Comparison of ENCODE assay signal across 8 cellular contexts in the genomic region with DNA sequence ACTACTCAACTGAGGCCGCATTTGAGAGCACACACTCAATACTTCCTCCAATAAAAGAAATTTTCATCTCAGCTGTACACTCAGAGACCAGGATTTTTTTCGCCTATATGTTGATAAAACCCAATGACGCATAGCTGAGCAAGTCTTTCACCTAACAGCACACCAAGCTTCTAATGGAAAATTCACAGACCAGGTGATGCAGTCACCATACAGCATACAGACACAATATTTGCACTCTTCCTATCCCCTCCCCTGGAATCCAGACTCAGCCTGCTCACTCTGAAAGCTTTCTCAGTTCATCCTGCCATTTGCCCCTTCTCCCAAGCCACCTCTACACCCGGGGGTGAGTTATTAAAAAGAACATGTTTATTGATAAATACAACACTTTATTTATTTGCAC. TPM values are rescaled to one million over a fixed set of nuclear protein-coding genes. Genes with fewer than 3 reads are reported as not detected.
DNase-seq lines count a peak whose midpoint lies in the region; ATAC-seq lines count a peak whose summit lies in the region.

No MANE protein-coding gene starts in this region.

- peak overlapping the region; percentile 93 for H3K4me3 Mint-ChIP-seq in activated CD4-positive, alpha-beta memory T cell treated with anti-CD3 and anti-CD28 coated beads, Interleukin-2, amount 10 ng/mL, durations not matched to agents 7 days and 5 days
- peak overlapping the region; percentile 92 for H3K4me3 Mint-ChIP-seq in stimulated activated naive CD8-positive, alpha-beta T cell treated with anti-CD3 and anti-CD28 coated beads, Interleukin-15, Interleukin-2, amounts not matched to agents 100 ng/mL and 50 ng/mL, for 24 hours

- DNase-seq in DMS 273 (lab: John Stamatoyannopoulos, UW; ENCODE audit: unreplicated experiment) (peak; percentile 16), DMS 273 treated with DMSO at 0.1 percent for 48 hours (lab: John Stamatoyannopoulos, UW) (no peak), MG63 (no peak)
- DNase-seq in activated CD4-positive, alpha-beta memory T cell treated with anti-CD3 and anti-CD28 coated beads, Interleukin-2, amount 10 ng/mL, durations not matched to agents 7 days and 5 days, result no peak

- H3K4me1 Mint-ChIP-seq in activated CD4-positive, alpha-beta memory T cell treated with anti-CD3 and anti-CD28 coated beads, Interleukin-2, amount 10 ng/mL, durations not matched to agents 7 days and 5 days, result peaks cover 48% of the 10 kb centered on the region
- peaks cover 58% of the 10 kb centered on the region for H3K4me1 Mint-ChIP-seq in stimulated activated naive CD8-positive, alpha-beta T cell treated with anti-CD3 and anti-CD28 coated beads, Interleukin-15, Interleukin-2, amounts not matched to agents 100 ng/mL and 50 ng/mL, for 24 hours (ENCODE audit: low read depth)

- H3K27me3 Mint-ChIP-seq in activated CD4-positive, alpha-beta memory T cell treated with anti-CD3 and anti-CD28 coated beads, Interleukin-2, amount 10 ng/mL, durations not matched to agents 7 days and 5 days, result no peaks in the 10 kb centered on the region
- no peaks in the 10 kb centered on the region for H3K27me3 Mint-ChIP-seq in stimulated activated naive CD8-positive, alpha-beta T cell treated with anti-CD3 and anti-CD28 coated beads, Interleukin-15, Interleukin-2, amounts not matched to agents 100 ng/mL and 50 ng/mL, for 24 hours

- H3K4me3 ChIP-seq in MG63 (peak overlapping the region; percentile 66), iPS-18a (ENCODE audit: low read length) (peak overlapping the region; percentile 81)

- H3K4me1 ChIP-seq in iPS-18a (ENCODE audit: control insufficient read depth, low read depth, low read length), result peaks cover 18% of the 10 kb centered on the region

- H3K27ac Mint-ChIP-seq in activated CD4-positive, alpha-beta memory T cell treated with anti-CD3 and anti-CD28 coated beads, Interleukin-2, amount 10 ng/mL, durations not matched to agents 7 days and 5 days, result peak overlapping the region; percentile 84
- peak overlapping the region; percentile 93 for H3K27ac Mint-ChIP-seq in stimulated activated naive CD8-positive, alpha-beta T cell treated with anti-CD3 and anti-CD28 coated beads, Interleukin-15, Interleukin-2, amounts not matched to agents 100 ng/mL and 50 ng/mL, for 24 hours

- CTCF ChIA-PET in activated CD4-positive, alpha-beta memory T cell treated with anti-CD3 and anti-CD28 coated beads, Interleukin-2, amount 10 ng/mL, durations not matched to agents 7 days and 5 days (lab: Charles Lee), result interaction anchor here (0.6 kb wide), 1 partner anchor 40 kb away, joined by 3 read pairs; no protein-coding TSS in a partner anchor

- H3K27ac ChIP-seq in iPS-18a (ENCODE audit: low read length), result no peak overlapping the region

- no peaks in the 10 kb centered on the region for H3K36me3 ChIP-seq in MG63
- H3K36me3 ChIP-seq in iPS-18a (ENCODE audit: control insufficient read depth, low read depth, low read length), result no peaks in the 10 kb centered on the region

- H3K9me3 ChIP-seq in MG63 (no peaks in the 10 kb centered on the region), iPS-18a (ENCODE audit: control insufficient read depth, low read depth, low read length) (no peaks in the 10 kb centered on the region)

- no peak for ATAC-seq in GM21390 (IDR thresholded peaks at IDR 0.05; ENCODE audit: unreplicated experiment)
- no peak for ATAC-seq in HG02973 (IDR thresholded peaks at IDR 0.05; ENCODE audit: unreplicated experiment)

- H3K9me3 Mint-ChIP-seq in activated CD4-positive, alpha-beta memory T cell treated with anti-CD3 and anti-CD28 coated beads, Interleukin-2, amount 10 ng/mL, durations not matched to agents 7 days and 5 days, result no peaks in the 10 kb centered on the region
- H3K9me3 Mint-ChIP-seq in stimulated activated naive CD8-positive, alpha-beta T cell treated with anti-CD3 and anti-CD28 coated beads, Interleukin-15, Interleukin-2, amounts not matched to agents 100 ng/mL and 50 ng/mL, for 24 hours, result no peaks in the 10 kb centered on the region

- H3K36me3 Mint-ChIP-seq in activated CD4-positive, alpha-beta memory T cell treated with anti-CD3 and anti-CD28 coated beads, Interleukin-2, amount 10 ng/mL, durations not matched to agents 7 days and 5 days (ENCODE audit: low read depth), result peaks cover 25% of the 10 kb centered on the region
- peaks cover 16% of the 10 kb centered on the region for H3K36me3 Mint-ChIP-seq in stimulated activated naive CD8-positive, alpha-beta T cell treated with anti-CD3 and anti-CD28 coated beads, Interleukin-15, Interleukin-2, amounts not matched to agents 100 ng/mL and 50 ng/mL, for 24 hours (ENCODE audit: low read depth)

- H3K27me3 ChIP-seq in MG63 (no peaks in the 10 kb centered on the region), iPS-18a (ENCODE audit: control insufficient read depth, insufficient read depth, low read length) (no peaks in the 10 kb centered on the region)

- POLR2A ChIA-PET in activated CD4-positive, alpha-beta memory T cell treated with anti-CD3 and anti-CD28 coated beads, Interleukin-2, amount 10 ng/mL, durations not matched to agents 7 days and 5 days (lab: Charles Lee), result no interaction called here

- H3K9ac ChIP-seq in iPS-18a (ENCODE audit: low read length), result peak overlapping the region; percentile 86

RNA-seq across cellular contexts. Expression of a gene that starts 1.7 kb away (rescaled TPM):
- 28.3 and 62.5 TPM in 2 replicates for total RNA-seq in MG63 (2014; rRNA removed; shearing (Covaris generic); ENCODE audit: low replicate concordance)
- 10 to 100 TPM; 49.9 to 50.8 TPM for total RNA-seq in activated CD4-positive, alpha-beta memory T cell treated with anti-CD3 and anti-CD28 coated beads, Interleukin-2, amount 10 ng/mL, durations not matched to agents 7 days and 5 days
